In the genomic region with DNA sequence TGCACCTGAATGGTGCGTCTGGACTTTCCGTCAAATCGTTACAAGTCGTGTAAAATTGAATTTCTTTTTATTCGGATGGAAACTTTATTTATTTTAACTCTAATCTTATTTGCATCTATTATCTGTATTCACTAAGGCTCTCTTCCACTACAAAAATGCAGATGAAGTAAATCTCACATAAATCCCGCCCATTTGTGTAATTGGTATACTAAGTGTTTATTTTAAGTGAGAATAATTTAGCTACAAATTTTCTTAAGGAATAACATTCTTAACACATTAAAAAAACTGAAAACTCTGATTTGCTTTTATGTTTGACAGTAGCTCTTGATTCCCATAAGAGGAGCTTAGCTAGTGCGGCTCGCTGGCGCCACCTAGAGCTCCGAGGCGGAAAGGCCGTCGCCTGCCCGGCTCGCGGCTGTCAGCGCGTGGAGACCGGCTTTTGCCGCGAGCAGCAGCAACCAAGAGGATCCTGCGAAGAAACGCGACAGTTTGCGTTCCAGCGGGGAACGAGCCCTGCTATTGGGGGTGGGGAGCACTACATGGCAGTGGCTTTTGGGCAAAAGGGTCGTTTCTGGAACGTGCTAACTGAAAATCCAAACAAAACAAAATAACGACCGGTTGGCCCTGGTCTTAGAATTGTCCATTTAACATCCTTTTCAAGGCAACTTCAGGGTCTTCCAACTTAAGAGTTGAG, we compare ENCODE assay signal across 1 cellular context.
TF ChIP-seq lines count a peak whose summit lies in the region.

No MANE protein-coding gene starts in this region.

TF ChIP-seq in K562, 482 proteins besides CTCF, POLR2A, EP300 and RAD21 (continued from another document):
- TF ChIP-seq RCOR1 (IDR thresholded peaks at IDR 0.05; ENCODE audit: borderline replicate concordance in 1 of 2, low read depth in 2 of 2, low read length in 2 of 2) (peak in 1 of 2 experiments; percentile 42; a peak in 1 of 4 replicates), YBX1 (IDR thresholded peaks at IDR 0.05) (no peak), DEAF1 (CRISPR knock-in tag; IDR thresholded peaks at IDR 0.05) (peak; percentile 98), ZKSCAN1 (IDR thresholded peaks at IDR 0.05; ENCODE audit: low read depth, low read length) (0 out of 2 replicates have a peak, but pooled peaks have one; percentile 44), TEAD4 (IDR thresholded peaks at IDR 0.05; ENCODE audit: low read length) (0 out of 2 replicates have a peak, but pooled peaks have one; percentile 18), TEAD4 (CRISPR knock-in tag; IDR thresholded peaks at IDR 0.05; ENCODE audit: borderline replicate concordance) (no peak), CEBPG (CRISPR knock-in tag; IDR thresholded peaks at IDR 0.05) (no peak), CEBPG (tag; conservative IDR thresholded peaks at IDR 0.05 in 1 of 2, IDR thresholded peaks at IDR 0.05 in 1 of 2) (no peak), RUNX1 (IDR thresholded peaks at IDR 0.05; ENCODE audit: low read depth) (no peak), TCF7 (IDR thresholded peaks at IDR 0.05; ENCODE audit: borderline replicate concordance) (no peak; the same call in 1 of the 2 replicates), TCF15 (CRISPR knock-in tag; IDR thresholded peaks at IDR 0.05) (no peak), GATA2 (CRISPR knock-in tag; IDR thresholded peaks at IDR 0.05) (no peak), PHF21A (IDR thresholded peaks at IDR 0.05; ENCODE audit: borderline replicate concordance, low read depth) (no peak), ZFP36 (IDR thresholded peaks at IDR 0.05; ENCODE audit: low read depth, low read length, partially characterized antibody) (peak; percentile 38), ZNF143 (CRISPR knock-in tag; IDR thresholded peaks at IDR 0.05) (no peak), NFE2L1 (tag; IDR thresholded peaks at IDR 0.05; ENCODE audit: borderline replicate concordance, low read depth) (no peak), HCFC1 (IDR thresholded peaks at IDR 0.05; ENCODE audit: low read depth, low read length) (0 out of 2 replicates have a peak, but pooled peaks have one; percentile 21), ZNF12 (CRISPR knock-in tag; IDR thresholded peaks at IDR 0.05) (no peak), NEUROD1 (IDR thresholded peaks at IDR 0.05; ENCODE audit: borderline replicate concordance, low read depth, low read length, partially characterized antibody) (no peak), RFX1 (IDR thresholded peaks at IDR 0.05) (no peak), STAG1 (CRISPR knock-in tag; IDR thresholded peaks at IDR 0.05; ENCODE audit: borderline replicate concordance) (peak; percentile 89; the same call in 1 of the 2 replicates), ZNF551 (CRISPR knock-in tag; IDR thresholded peaks at IDR 0.05) (no peak), U2AF2 (optimal IDR thresholded peaks at IDR 0.05; ENCODE audit: low read depth, low read length) (no peak), ERF (CRISPR knock-in tag; IDR thresholded peaks at IDR 0.05) (0 out of 2 replicates have a peak, but pooled peaks have one; percentile 42), ZNF23 (CRISPR knock-in tag; IDR thresholded peaks at IDR 0.05) (no peak), FOXJ2 (tag; IDR thresholded peaks at IDR 0.05) (no peak)
- TF ChIP-seq, protein P1, sequence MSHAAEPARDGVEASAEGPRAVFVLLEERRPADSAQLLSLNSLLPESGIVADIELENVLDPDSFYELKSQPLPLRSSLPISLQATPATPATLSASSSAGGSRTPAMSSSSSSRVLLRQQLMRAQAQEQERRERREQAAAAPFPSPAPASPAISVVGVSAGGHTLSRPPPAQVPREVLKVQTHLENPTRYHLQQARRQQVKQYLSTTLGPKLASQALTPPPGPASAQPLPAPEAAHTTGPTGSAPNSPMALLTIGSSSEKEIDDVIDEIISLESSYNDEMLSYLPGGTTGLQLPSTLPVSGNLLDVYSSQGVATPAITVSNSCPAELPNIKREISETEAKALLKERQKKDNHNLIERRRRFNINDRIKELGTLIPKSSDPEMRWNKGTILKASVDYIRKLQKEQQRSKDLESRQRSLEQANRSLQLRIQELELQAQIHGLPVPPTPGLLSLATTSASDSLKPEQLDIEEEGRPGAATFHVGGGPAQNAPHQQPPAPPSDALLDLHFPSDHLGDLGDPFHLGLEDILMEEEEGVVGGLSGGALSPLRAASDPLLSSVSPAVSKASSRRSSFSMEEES (CRISPR knock-in tag; IDR thresholded peaks at IDR 0.05), result no peak
- TF ChIP-seq, protein P2, sequence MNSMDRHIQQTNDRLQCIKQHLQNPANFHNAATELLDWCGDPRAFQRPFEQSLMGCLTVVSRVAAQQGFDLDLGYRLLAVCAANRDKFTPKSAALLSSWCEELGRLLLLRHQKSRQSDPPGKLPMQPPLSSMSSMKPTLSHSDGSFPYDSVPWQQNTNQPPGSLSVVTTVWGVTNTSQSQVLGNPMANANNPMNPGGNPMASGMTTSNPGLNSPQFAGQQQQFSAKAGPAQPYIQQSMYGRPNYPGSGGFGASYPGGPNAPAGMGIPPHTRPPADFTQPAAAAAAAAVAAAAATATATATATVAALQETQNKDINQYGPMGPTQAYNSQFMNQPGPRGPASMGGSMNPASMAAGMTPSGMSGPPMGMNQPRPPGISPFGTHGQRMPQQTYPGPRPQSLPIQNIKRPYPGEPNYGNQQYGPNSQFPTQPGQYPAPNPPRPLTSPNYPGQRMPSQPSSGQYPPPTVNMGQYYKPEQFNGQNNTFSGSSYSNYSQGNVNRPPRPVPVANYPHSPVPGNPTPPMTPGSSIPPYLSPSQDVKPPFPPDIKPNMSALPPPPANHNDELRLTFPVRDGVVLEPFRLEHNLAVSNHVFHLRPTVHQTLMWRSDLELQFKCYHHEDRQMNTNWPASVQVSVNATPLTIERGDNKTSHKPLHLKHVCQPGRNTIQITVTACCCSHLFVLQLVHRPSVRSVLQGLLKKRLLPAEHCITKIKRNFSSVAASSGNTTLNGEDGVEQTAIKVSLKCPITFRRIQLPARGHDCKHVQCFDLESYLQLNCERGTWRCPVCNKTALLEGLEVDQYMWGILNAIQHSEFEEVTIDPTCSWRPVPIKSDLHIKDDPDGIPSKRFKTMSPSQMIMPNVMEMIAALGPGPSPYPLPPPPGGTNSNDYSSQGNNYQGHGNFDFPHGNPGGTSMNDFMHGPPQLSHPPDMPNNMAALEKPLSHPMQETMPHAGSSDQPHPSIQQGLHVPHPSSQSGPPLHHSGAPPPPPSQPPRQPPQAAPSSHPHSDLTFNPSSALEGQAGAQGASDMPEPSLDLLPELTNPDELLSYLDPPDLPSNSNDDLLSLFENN (IDR thresholded peaks at IDR 0.05; ENCODE audit: low read depth in 2 of 2, low read length in 2 of 2), result no peak
- TF ChIP-seq, protein P3, sequence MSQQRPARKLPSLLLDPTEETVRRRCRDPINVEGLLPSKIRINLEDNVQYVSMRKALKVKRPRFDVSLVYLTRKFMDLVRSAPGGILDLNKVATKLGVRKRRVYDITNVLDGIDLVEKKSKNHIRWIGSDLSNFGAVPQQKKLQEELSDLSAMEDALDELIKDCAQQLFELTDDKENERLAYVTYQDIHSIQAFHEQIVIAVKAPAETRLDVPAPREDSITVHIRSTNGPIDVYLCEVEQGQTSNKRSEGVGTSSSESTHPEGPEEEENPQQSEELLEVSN (IDR thresholded peaks at IDR 0.05; ENCODE audit: borderline replicate concordance in 1 of 2, extremely low read depth in 1 of 2, insufficient read depth in 1 of 2, insufficient read length in 1 of 2, low read depth in 1 of 2, low read length in 1 of 2, poor library complexity in 1 of 2, severe bottlenecking in 1 of 2), result peak; percentile 69 to 96
